ENCODE assay signal across 1 cellular context in the genomic region with DNA sequence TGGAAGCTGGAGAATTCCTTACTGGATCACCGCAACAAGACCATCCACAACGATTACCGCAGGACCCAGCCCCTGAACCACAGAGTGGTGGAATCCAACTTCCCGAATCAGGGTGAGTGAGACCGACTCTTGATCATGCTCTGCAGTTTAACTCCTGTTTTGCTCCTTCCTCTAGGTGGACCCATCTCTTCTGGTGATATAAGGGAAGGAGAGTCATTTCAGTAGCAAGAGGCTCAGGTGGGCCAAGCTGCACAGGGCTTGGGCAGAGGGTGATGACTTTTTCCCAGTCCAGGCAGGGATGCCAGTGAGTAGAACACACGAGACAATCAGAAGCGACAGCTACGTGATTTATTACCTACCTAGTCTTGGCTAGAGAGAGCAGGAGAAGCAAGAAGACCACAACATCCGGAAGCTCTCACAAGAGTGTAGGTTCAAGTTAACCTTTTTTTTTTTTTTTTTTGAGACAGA.
TF ChIP-seq lines count a peak whose summit lies in the region.

No MANE protein-coding gene starts in this region.

TF ChIP-seq in K562, 482 proteins besides CTCF, POLR2A, EP300 and RAD21:
- TF ChIP-seq, protein P1, sequence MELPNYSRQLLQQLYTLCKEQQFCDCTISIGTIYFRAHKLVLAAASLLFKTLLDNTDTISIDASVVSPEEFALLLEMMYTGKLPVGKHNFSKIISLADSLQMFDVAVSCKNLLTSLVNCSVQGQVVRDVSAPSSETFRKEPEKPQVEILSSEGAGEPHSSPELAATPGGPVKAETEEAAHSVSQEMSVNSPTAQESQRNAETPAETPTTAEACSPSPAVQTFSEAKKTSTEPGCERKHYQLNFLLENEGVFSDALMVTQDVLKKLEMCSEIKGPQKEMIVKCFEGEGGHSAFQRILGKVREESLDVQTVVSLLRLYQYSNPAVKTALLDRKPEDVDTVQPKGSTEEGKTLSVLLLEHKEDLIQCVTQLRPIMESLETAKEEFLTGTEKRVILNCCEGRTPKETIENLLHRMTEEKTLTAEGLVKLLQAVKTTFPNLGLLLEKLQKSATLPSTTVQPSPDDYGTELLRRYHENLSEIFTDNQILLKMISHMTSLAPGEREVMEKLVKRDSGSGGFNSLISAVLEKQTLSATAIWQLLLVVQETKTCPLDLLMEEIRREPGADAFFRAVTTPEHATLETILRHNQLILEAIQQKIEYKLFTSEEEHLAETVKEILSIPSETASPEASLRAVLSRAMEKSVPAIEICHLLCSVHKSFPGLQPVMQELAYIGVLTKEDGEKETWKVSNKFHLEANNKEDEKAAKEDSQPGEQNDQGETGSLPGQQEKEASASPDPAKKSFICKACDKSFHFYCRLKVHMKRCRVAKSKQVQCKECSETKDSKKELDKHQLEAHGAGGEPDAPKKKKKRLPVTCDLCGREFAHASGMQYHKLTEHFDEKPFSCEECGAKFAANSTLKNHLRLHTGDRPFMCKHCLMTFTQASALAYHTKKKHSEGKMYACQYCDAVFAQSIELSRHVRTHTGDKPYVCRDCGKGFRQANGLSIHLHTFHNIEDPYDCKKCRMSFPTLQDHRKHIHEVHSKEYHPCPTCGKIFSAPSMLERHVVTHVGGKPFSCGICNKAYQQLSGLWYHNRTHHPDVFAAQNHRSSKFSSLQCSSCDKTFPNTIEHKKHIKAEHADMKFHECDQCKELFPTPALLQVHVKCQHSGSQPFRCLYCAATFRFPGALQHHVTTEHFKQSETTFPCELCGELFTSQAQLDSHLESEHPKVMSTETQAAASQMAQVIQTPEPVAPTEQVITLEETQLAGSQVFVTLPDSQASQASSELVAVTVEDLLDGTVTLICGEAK (IDR thresholded peaks at IDR 0.05): no peak
- TF ChIP-seq, protein P1 (CRISPR knock-in tag; IDR thresholded peaks at IDR 0.05): no peak
- TF ChIP-seq MAFK (IDR thresholded peaks at IDR 0.05; ENCODE audit: low read length) (no peak), TOE1 (IDR thresholded peaks at IDR 0.05; ENCODE audit: borderline replicate concordance) (no peak), TOE1 (CRISPR knock-in tag; IDR thresholded peaks at IDR 0.05; ENCODE audit: borderline replicate concordance, low read depth) (no peak), ETV1 (tag; conservative IDR thresholded peaks at IDR 0.05; ENCODE audit: low read depth) (peak; percentile 83), MEIS2 (IDR thresholded peaks at IDR 0.05; ENCODE audit: partially characterized antibody) (peak; percentile 93), EZH2 (IDR thresholded peaks at IDR 0.05; ENCODE audit: borderline replicate concordance, low read depth, low read length) (0 out of 2 replicates have a peak, but pooled peaks have one; percentile 60), FOXK1 (CRISPR knock-in tag; IDR thresholded peaks at IDR 0.05; ENCODE audit: borderline replicate concordance) (no peak), ZNF583 (CRISPR knock-in tag; IDR thresholded peaks at IDR 0.05) (no peak), NR2C1 (IDR thresholded peaks at IDR 0.05) (no peak), NR2C1 (tag; IDR thresholded peaks at IDR 0.05) (no peak), ZNF699 (CRISPR knock-in tag; IDR thresholded peaks at IDR 0.05; ENCODE audit: insufficient replicate concordance) (no peak)
- TF ChIP-seq, protein P2, sequence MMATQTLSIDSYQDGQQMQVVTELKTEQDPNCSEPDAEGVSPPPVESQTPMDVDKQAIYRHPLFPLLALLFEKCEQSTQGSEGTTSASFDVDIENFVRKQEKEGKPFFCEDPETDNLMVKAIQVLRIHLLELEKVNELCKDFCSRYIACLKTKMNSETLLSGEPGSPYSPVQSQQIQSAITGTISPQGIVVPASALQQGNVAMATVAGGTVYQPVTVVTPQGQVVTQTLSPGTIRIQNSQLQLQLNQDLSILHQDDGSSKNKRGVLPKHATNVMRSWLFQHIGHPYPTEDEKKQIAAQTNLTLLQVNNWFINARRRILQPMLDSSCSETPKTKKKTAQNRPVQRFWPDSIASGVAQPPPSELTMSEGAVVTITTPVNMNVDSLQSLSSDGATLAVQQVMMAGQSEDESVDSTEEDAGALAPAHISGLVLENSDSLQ (IDR thresholded peaks at IDR 0.05): peak; percentile 92
- TF ChIP-seq, protein P3, sequence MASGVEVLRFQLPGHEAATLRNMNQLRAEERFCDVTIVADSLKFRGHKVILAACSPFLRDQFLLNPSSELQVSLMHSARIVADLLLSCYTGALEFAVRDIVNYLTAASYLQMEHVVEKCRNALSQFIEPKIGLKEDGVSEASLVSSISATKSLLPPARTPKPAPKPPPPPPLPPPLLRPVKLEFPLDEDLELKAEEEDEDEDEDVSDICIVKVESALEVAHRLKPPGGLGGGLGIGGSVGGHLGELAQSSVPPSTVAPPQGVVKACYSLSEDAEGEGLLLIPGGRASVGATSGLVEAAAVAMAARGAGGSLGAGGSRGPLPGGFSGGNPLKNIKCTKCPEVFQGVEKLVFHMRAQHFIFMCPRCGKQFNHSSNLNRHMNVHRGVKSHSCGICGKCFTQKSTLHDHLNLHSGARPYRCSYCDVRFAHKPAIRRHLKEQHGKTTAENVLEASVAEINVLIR (CRISPR knock-in tag; IDR thresholded peaks at IDR 0.05): no peak
- TF ChIP-seq, protein P4, sequence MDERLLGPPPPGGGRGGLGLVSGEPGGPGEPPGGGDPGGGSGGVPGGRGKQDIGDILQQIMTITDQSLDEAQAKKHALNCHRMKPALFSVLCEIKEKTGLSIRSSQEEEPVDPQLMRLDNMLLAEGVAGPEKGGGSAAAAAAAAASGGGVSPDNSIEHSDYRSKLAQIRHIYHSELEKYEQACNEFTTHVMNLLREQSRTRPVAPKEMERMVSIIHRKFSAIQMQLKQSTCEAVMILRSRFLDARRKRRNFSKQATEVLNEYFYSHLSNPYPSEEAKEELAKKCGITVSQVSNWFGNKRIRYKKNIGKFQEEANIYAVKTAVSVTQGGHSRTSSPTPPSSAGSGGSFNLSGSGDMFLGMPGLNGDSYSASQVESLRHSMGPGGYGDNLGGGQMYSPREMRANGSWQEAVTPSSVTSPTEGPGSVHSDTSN (CRISPR knock-in tag; IDR thresholded peaks at IDR 0.05; ENCODE audit: low read depth): no peak
- TF ChIP-seq, protein P4 (tag; conservative IDR thresholded peaks at IDR 0.05; ENCODE audit: low read depth): peak; percentile 84
- TF ChIP-seq, protein P5, sequence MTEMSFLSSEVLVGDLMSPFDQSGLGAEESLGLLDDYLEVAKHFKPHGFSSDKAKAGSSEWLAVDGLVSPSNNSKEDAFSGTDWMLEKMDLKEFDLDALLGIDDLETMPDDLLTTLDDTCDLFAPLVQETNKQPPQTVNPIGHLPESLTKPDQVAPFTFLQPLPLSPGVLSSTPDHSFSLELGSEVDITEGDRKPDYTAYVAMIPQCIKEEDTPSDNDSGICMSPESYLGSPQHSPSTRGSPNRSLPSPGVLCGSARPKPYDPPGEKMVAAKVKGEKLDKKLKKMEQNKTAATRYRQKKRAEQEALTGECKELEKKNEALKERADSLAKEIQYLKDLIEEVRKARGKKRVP (CRISPR knock-in tag; IDR thresholded peaks at IDR 0.05): no peak
- TF ChIP-seq, protein P6, sequence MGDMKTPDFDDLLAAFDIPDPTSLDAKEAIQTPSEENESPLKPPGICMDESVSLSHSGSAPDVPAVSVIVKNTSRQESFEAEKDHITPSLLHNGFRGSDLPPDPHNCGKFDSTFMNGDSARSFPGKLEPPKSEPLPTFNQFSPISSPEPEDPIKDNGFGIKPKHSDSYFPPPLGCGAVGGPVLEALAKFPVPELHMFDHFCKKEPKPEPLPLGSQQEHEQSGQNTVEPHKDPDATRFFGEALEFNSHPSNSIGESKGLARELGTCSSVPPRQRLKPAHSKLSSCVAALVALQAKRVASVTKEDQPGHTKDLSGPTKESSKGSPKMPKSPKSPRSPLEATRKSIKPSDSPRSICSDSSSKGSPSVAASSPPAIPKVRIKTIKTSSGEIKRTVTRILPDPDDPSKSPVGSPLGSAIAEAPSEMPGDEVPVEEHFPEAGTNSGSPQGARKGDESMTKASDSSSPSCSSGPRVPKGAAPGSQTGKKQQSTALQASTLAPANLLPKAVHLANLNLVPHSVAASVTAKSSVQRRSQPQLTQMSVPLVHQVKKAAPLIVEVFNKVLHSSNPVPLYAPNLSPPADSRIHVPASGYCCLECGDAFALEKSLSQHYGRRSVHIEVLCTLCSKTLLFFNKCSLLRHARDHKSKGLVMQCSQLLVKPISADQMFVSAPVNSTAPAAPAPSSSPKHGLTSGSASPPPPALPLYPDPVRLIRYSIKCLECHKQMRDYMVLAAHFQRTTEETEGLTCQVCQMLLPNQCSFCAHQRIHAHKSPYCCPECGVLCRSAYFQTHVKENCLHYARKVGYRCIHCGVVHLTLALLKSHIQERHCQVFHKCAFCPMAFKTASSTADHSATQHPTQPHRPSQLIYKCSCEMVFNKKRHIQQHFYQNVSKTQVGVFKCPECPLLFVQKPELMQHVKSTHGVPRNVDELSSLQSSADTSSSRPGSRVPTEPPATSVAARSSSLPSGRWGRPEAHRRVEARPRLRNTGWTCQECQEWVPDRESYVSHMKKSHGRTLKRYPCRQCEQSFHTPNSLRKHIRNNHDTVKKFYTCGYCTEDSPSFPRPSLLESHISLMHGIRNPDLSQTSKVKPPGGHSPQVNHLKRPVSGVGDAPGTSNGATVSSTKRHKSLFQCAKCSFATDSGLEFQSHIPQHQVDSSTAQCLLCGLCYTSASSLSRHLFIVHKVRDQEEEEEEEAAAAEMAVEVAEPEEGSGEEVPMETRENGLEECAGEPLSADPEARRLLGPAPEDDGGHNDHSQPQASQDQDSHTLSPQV (IDR thresholded peaks at IDR 0.05): no peak
- TF ChIP-seq, protein P7, sequence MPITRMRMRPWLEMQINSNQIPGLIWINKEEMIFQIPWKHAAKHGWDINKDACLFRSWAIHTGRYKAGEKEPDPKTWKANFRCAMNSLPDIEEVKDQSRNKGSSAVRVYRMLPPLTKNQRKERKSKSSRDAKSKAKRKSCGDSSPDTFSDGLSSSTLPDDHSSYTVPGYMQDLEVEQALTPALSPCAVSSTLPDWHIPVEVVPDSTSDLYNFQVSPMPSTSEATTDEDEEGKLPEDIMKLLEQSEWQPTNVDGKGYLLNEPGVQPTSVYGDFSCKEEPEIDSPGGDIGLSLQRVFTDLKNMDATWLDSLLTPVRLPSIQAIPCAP (CRISPR knock-in tag; IDR thresholded peaks at IDR 0.05; ENCODE audit: borderline replicate concordance): no peak
TF ChIP-seq in K562: peak in this region for 5.
